Comparison of ENCODE assay signal across 22 cellular contexts in the genomic region with DNA sequence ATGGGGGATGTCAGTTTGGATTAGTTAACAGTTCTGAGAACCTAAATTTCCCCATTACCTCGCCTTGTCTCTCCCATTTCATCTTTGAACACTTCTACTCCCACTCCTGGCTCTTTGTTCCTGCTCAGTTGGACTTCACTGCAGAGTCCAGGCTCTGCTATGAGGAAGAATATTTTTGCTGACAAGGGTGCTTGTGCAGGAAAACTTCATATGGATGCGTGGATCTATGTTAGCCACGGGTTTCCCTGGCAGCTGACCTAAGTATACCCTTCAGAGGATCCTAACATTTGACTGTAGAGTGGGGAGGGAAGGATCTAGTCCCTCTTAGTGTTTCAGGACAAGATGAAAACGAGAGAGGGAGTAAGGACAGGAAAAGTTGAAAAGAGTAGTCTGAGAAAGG.
DNase-seq lines count a peak whose midpoint lies in the region; ATAC-seq and TF ChIP-seq lines count a peak whose summit lies in the region.
"Had no signal": no experiment of that assay in that cellular context is flagged by ENCODE, and none has a peak within 500 bp of the region (broad histone marks: within the 10 kb centered on the region; RNA-seq: fewer than 3 reads in every experiment).

No MANE protein-coding gene starts in this region.

- DNase-seq in dermis blood vessel endothelial cell: peak; percentile 26
- no peak for DNase-seq in natural killer cell
- no peak for DNase-seq in hypothalamus (lab: John Stamatoyannopoulos, UW)
- DNase-seq in A172 (ENCODE audit: low spot score): no peak
- DNase-seq in stimulated activated effector memory CD8-positive, alpha-beta T cell treated with anti-CD3 and anti-CD28 coated beads, Interleukin-12 subunit alpha, Interleukin-12 subunit beta, amount 100 ng/mL, for 72 hours (ENCODE audit: low spot score in 2 of 2): no peak
- DNase-seq: activated CD4-positive, alpha-beta memory T cell treated with anti-CD3 and anti-CD28 coated beads, Interleukin-2, amount 10 ng/mL, durations not matched to agents 7 days and 5 days; activated naive CD4-positive, alpha-beta T cell treated with anti-CD3 and anti-CD28 coated beads, Interleukin-2, amount 10 ng/mL, durations not matched to agents 7 days and 5 days; activated T-cell treated with anti-CD3 and anti-CD28 coated beads, Interleukin-2, amount 50 U/mL, for 1 hour; AML-193; Calu3; colonic mucosa; foreskin fibroblast; islet precursor cell; NCI-H1417 treated with DMSO at 0.1 percent for 48 hours; NCI-H774; right cardiac atrium; stimulated activated naive CD4-positive, alpha-beta T cell; thyroid gland had no signal

- no peaks in the 10 kb centered on the region for H3K9me3 ChIP-seq in skeletal muscle tissue (ENCODE audit: control insufficient read depth in 3 of 3, low read length in 3 of 3)
- H3K9me3 ChIP-seq: colonic mucosa, SJSA1, thyroid gland had no signal

- ATAC-seq in HG02884 (IDR thresholded peaks at IDR 0.05; ENCODE audit: unreplicated experiment): peak; percentile 26
- no peak for ATAC-seq in natural killer cell
- ATAC-seq in stimulated activated effector memory CD8-positive, alpha-beta T cell treated with anti-CD3 and anti-CD28 coated beads, Interleukin-12 subunit alpha, Interleukin-12 subunit beta, amount 100 ng/mL, for 72 hours: no peak

- H3K27me3 Mint-ChIP-seq in natural killer cell (ENCODE audit: low read depth in 2 of 2): no peaks in the 10 kb centered on the region
- H3K27me3 Mint-ChIP-seq: activated CD4-positive, alpha-beta memory T cell treated with anti-CD3 and anti-CD28 coated beads, Interleukin-2, amount 10 ng/mL, durations not matched to agents 7 days and 5 days; activated naive CD4-positive, alpha-beta T cell treated with anti-CD3 and anti-CD28 coated beads, Interleukin-2, amount 10 ng/mL, durations not matched to agents 7 days and 5 days had no signal

- H3K4me3 Mint-ChIP-seq in natural killer cell: peak overlapping the region; percentile 38
- H3K4me3 Mint-ChIP-seq in stimulated activated effector memory CD8-positive, alpha-beta T cell treated with anti-CD3 and anti-CD28 coated beads, Interleukin-12 subunit alpha, Interleukin-12 subunit beta, amount 100 ng/mL, for 72 hours: no peak overlapping the region
- H3K4me3 Mint-ChIP-seq: activated CD4-positive, alpha-beta memory T cell treated with anti-CD3 and anti-CD28 coated beads, Interleukin-2, amount 10 ng/mL, durations not matched to agents 7 days and 5 days; activated naive CD4-positive, alpha-beta T cell treated with anti-CD3 and anti-CD28 coated beads, Interleukin-2, amount 10 ng/mL, durations not matched to agents 7 days and 5 days; T-helper 1 cell treated with Interleukin-12 subunit alpha and Interleukin-12 subunit beta and Interleukin-4 antibody, amounts not matched to agents 30 μg/mL and 1 μg/mL, for 36 hours had no signal

- peak overlapping the region; percentile 3 for H3K27ac ChIP-seq in skeletal muscle tissue (ENCODE audit: low read depth, low read length)
- H3K27ac ChIP-seq: colonic mucosa, SJSA1, thyroid gland had no signal

- H3K36me3 Mint-ChIP-seq in natural killer cell: no peaks in the 10 kb centered on the region
- H3K36me3 Mint-ChIP-seq in stimulated activated effector memory CD8-positive, alpha-beta T cell treated with anti-CD3 and anti-CD28 coated beads, Interleukin-12 subunit alpha, Interleukin-12 subunit beta, amount 100 ng/mL, for 72 hours: peaks cover 5% of the 10 kb centered on the region

- no peaks in the 10 kb centered on the region for H3K27me3 ChIP-seq in skeletal muscle tissue (ENCODE audit: control insufficient read depth in 3 of 3, insufficient read depth in 3 of 3, low read length in 3 of 3)
- H3K27me3 ChIP-seq: colonic mucosa, SJSA1, thyroid gland had no signal

- peaks cover 0 to 17% (median 16%) of the 10 kb centered on the region in 3 donors for H3K4me1 ChIP-seq in skeletal muscle tissue (ENCODE audit: control insufficient read depth in 3 of 3, insufficient read depth in 3 of 3, low read length in 3 of 3)
- H3K4me1 ChIP-seq: colonic mucosa, thyroid gland had no signal

- H3K36me3 ChIP-seq in skeletal muscle tissue (ENCODE audit: control insufficient read depth in 3 of 3, insufficient read depth in 3 of 3, low read length in 3 of 3): peaks cover 0 to 14% (median 8%) of the 10 kb centered on the region in 3 donors
- H3K36me3 ChIP-seq: colonic mucosa, thyroid gland had no signal

- peaks cover 14 to 19% of the 10 kb centered on the region in 2 donors for H3K4me1 Mint-ChIP-seq in natural killer cell
- no peaks in the 10 kb centered on the region for H3K4me1 Mint-ChIP-seq in stimulated activated effector memory CD8-positive, alpha-beta T cell treated with anti-CD3 and anti-CD28 coated beads, Interleukin-12 subunit alpha, Interleukin-12 subunit beta, amount 100 ng/mL, for 72 hours
- H3K4me1 Mint-ChIP-seq: activated CD4-positive, alpha-beta memory T cell treated with anti-CD3 and anti-CD28 coated beads, Interleukin-2, amount 10 ng/mL, durations not matched to agents 7 days and 5 days; activated naive CD4-positive, alpha-beta T cell treated with anti-CD3 and anti-CD28 coated beads, Interleukin-2, amount 10 ng/mL, durations not matched to agents 7 days and 5 days had no signal

- intact Hi-C loops in natural killer cell (cut with micrococcal nuclease): no loop called here

- peak overlapping the region in 1 of 2 donors; percentile 54 for H3K27ac Mint-ChIP-seq in natural killer cell
- no peak overlapping the region for H3K27ac Mint-ChIP-seq in stimulated activated effector memory CD8-positive, alpha-beta T cell treated with anti-CD3 and anti-CD28 coated beads, Interleukin-12 subunit alpha, Interleukin-12 subunit beta, amount 100 ng/mL, for 72 hours
- H3K27ac Mint-ChIP-seq: activated CD4-positive, alpha-beta memory T cell treated with anti-CD3 and anti-CD28 coated beads, Interleukin-2, amount 10 ng/mL, durations not matched to agents 7 days and 5 days; activated naive CD4-positive, alpha-beta T cell treated with anti-CD3 and anti-CD28 coated beads, Interleukin-2, amount 10 ng/mL, durations not matched to agents 7 days and 5 days; T-helper 1 cell treated with Interleukin-12 subunit alpha and Interleukin-12 subunit beta and Interleukin-4 antibody, amounts not matched to agents 30 μg/mL and 1 μg/mL, for 36 hours had no signal

- H3K9me3 Mint-ChIP-seq in natural killer cell: no peaks in the 10 kb centered on the region
- H3K9me3 Mint-ChIP-seq in stimulated activated effector memory CD8-positive, alpha-beta T cell treated with anti-CD3 and anti-CD28 coated beads, Interleukin-12 subunit alpha, Interleukin-12 subunit beta, amount 100 ng/mL, for 72 hours: no peaks in the 10 kb centered on the region
- H3K9me3 Mint-ChIP-seq: activated naive CD4-positive, alpha-beta T cell treated with anti-CD3 and anti-CD28 coated beads, Interleukin-2, amount 10 ng/mL, durations not matched to agents 7 days and 5 days had no signal

- no peak for TF ChIP-seq CTCF in natural killer cell (IDR thresholded peaks at IDR 0.05)

- no peak overlapping the region for H3K4me3 ChIP-seq in skeletal muscle tissue (ENCODE audit: low read length in 3 of 3)
- H3K4me3 ChIP-seq: colonic mucosa, SJSA1, thyroid gland had no signal

- no peak overlapping the region for H3K9ac ChIP-seq in skeletal muscle tissue (ENCODE audit: low read depth in 1 of 3, low read length in 3 of 3)
